Comparison of ENCODE assay signal across 13 cellular contexts in genomic region chr12:21453312-21453852, GRCh38. TPM values are rescaled to one million over a fixed set of nuclear protein-coding genes. Genes with fewer than 3 reads are reported as not detected.
DNase-seq lines count a peak whose midpoint lies in the region; ATAC-seq, FAIRE-seq and TF ChIP-seq lines count a peak whose summit lies in the region.
"Had no signal": no experiment of that assay in that cellular context is flagged by ENCODE, and none has a peak within 500 bp of the region (broad histone marks: within the 10 kb centered on the region; RNA-seq: fewer than 3 reads in every experiment).

No MANE protein-coding gene starts in this region.

- no peak for TF ChIP-seq EP300 in A549 (IDR thresholded peaks at IDR 0.05)

- POLR2A ChIA-PET in A549 (lab: Yijun Ruan, JAX), result no interaction called here

- H3K36me3 Mint-ChIP-seq in T-helper 2 cell treated with Interferon-gamma antibody and Interleukin-4, amounts not matched to agents 5 μg/mL and 100 μg/mL, for 36 hours (ENCODE audit: low read depth), result peaks cover 65% of the 10 kb centered on the region

- H3K4me3 Mint-ChIP-seq in T-helper 2 cell treated with Interferon-gamma antibody and Interleukin-4, amounts not matched to agents 5 μg/mL and 100 μg/mL, for 36 hours, result peak overlapping the region; percentile 79

- H3K4me3 ChIP-seq in A549, result no peak overlapping the region

- no peak for FAIRE-seq in A549 (lab: Jason Lieb, UNC)

- DNase-seq in A549 (ENCODE audit: low read depth in 1 of 2, low spot score in 1 of 2) (no peak), HuH-7.5 (ENCODE audit: low spot score) (no peak)
- DNase-seq in T-helper 2 cell treated with Interferon-gamma antibody and Interleukin-4, amounts not matched to agents 5 μg/mL and 100 μg/mL, for 36 hours (ENCODE audit: low spot score), result no peak
- no peak for DNase-seq in stimulated activated naive CD4-positive, alpha-beta T cell treated with Interleukin-2 at 50 U/mL for 16 hours (lab: John Stamatoyannopoulos, UW)
- DNase-seq: DMS79 treated with DMSO at 0.1 percent for 48 hours; islet precursor cell; retina; stimulated activated CD4-positive, alpha-beta T cell treated with anti-CD3 and anti-CD28 coated beads, Interleukin-4, amount 100 ng/mL, for 4 hours had no signal

- H3K4me1 ChIP-seq in A549, result no peaks in the 10 kb centered on the region

- ATAC-seq in A549 (no peak), GM18520 (IDR thresholded peaks at IDR 0.05; ENCODE audit: unreplicated experiment) (peak; percentile 76), HG02885 (IDR thresholded peaks at IDR 0.05; ENCODE audit: poor library complexity, unreplicated experiment) (peak; percentile 94), HG03135 (IDR thresholded peaks at IDR 0.05; ENCODE audit: unreplicated experiment) (no peak), GM21423 (IDR thresholded peaks at IDR 0.05; ENCODE audit: unreplicated experiment) (no peak)
- ATAC-seq: SK-N-SH treated with all-trans-retinoic acid at 6 μM for 48 hours had no signal

- H3K4me2 ChIP-seq in A549, result no peak overlapping the region

- CTCF ChIA-PET in A549 (lab: Yijun Ruan, JAX), result no interaction called here

- no peak for TF ChIP-seq POLR2A in A549 (IDR thresholded peaks at IDR 0.05; ENCODE audit: low read length)

- TF ChIP-seq CTCF in A549 (IDR thresholded peaks at IDR 0.05), result no peak

- no peaks in the 10 kb centered on the region for H3K27me3 Mint-ChIP-seq in T-helper 2 cell treated with Interferon-gamma antibody and Interleukin-4, amounts not matched to agents 5 μg/mL and 100 μg/mL, for 36 hours (ENCODE audit: low read depth)

- H3K27ac Mint-ChIP-seq in T-helper 2 cell treated with Interferon-gamma antibody and Interleukin-4, amounts not matched to agents 5 μg/mL and 100 μg/mL, for 36 hours, result peak overlapping the region; percentile 98

- TF ChIP-seq RAD21 in A549 (conservative IDR thresholded peaks at IDR 0.05 in 1 of 2, IDR thresholded peaks at IDR 0.05 in 1 of 2), result no peak

- no peaks in the 10 kb centered on the region for H3K9me3 ChIP-seq in A549

- no peaks in the 10 kb centered on the region for H3K9me3 Mint-ChIP-seq in T-helper 2 cell treated with Interferon-gamma antibody and Interleukin-4, amounts not matched to agents 5 μg/mL and 100 μg/mL, for 36 hours

- peaks cover 57% of the 10 kb centered on the region for H3K4me1 Mint-ChIP-seq in T-helper 2 cell treated with Interferon-gamma antibody and Interleukin-4, amounts not matched to agents 5 μg/mL and 100 μg/mL, for 36 hours (ENCODE audit: low read depth)

- H3K27ac ChIP-seq in A549, result no peak overlapping the region

- 93% methylated on average over 4 of the region's 4 CpGs for WGBS in A549 (ENCODE audit: missing lambda C conversion rate)

TF ChIP-seq in A549, 52 proteins besides CTCF, POLR2A, EP300 and RAD21:
- no peak for TF ChIP-seq GATA3 (IDR thresholded peaks at IDR 0.05; ENCODE audit: borderline replicate concordance)
- TF ChIP-seq CHD4 (IDR thresholded peaks at IDR 0.05; ENCODE audit: borderline replicate concordance), result no peak
- TF ChIP-seq ZC3H11A (IDR thresholded peaks at IDR 0.05), result peak; percentile 2; the same call in 1 of the 2 replicates
- TF ChIP-seq RNF2 (IDR thresholded peaks at IDR 0.05; ENCODE audit: borderline replicate concordance, low read depth), result no peak

RNA-seq across cellular contexts. Expression of gene PYROXD1, which starts 15.9 kb away (rescaled TPM):
- polyA plus RNA-seq in A549 (2011; rRNA removed), result 14.4 and 22.9 TPM in 2 replicates
- 3.4 and 4.3 TPM in 2 replicates for polyA plus RNA-seq in A549 (2012; cell fraction: cytosol; rRNA removed)
- 4.4 and 6.5 TPM in 2 replicates for polyA plus RNA-seq in A549 (2012; cell fraction: nucleus; rRNA removed)
- 6.7 to 7.8 TPM (median 7.0 TPM) in 3 replicates for polyA plus RNA-seq in A549 (2017; fragmentation: RNase III; extraction: RNeasy Plus Mini Kit Qiagen cat#74134 plus additional on column Dnase treatment)
- polyA minus RNA-seq in A549 (2011; rRNA and poly(A)+ RNA removed), result 10.7 and 11.1 TPM in 2 replicates

RNA-seq across cellular contexts. Expression of gene RECQL, which starts 48.1 kb away (rescaled TPM):
- 56.7 and 84.2 TPM in 2 replicates for polyA plus RNA-seq in A549 (2011; rRNA removed)
- polyA plus RNA-seq in A549 (2012; cell fraction: cytosol; rRNA removed), result 15.8 and 16.2 TPM in 2 replicates
- 13.9 and 16.9 TPM in 2 replicates for polyA plus RNA-seq in A549 (2012; cell fraction: nucleus; rRNA removed)
- polyA plus RNA-seq in A549 (2017; fragmentation: RNase III; extraction: RNeasy Plus Mini Kit Qiagen cat#74134 plus additional on column Dnase treatment), result 76.5 to 79.5 TPM (median 77.0 TPM) in 3 replicates
- polyA minus RNA-seq in A549 (2011; rRNA and poly(A)+ RNA removed), result 34.0 and 36.0 TPM in 2 replicates

RNA-seq across cellular contexts. Expression of gene GOLT1B, which starts 48.2 kb away (rescaled TPM):
- polyA plus RNA-seq in A549 (2011; rRNA removed) (62.3 and 73.4 TPM in 2 replicates), A549 (2017; fragmentation: RNase III; extraction: RNeasy Plus Mini Kit Qiagen cat#74134 plus additional on column Dnase treatment) (80.4 to 107 TPM (median 95.4 TPM) in 3 replicates)
- 9.6 and 10.3 TPM in 2 replicates for polyA plus RNA-seq in A549 (2012; cell fraction: cytosol; rRNA removed)
- polyA plus RNA-seq in A549 (2012; cell fraction: nucleus; rRNA removed), result 4.3 and 9.1 TPM in 2 replicates
- polyA minus RNA-seq in A549 (2011; rRNA and poly(A)+ RNA removed), result 12.4 and 34.9 TPM in 2 replicates

Comparison
In these comparisons a context has a peak if more than half of its experiments do, and no peak if none do; other contexts are left out.
1. ATAC-seq: peak in GM18520 (single experiment) and HG02885 (single experiment); none in A549 (0 of 2), HG03135 (single experiment) and GM21423 (single experiment).